In genomic region chr3:69695933-69696332, GRCh38 we compare ENCODE assay signal across 24 cellular contexts. TPM values are rescaled to one million over a fixed set of nuclear protein-coding genes. Genes with fewer than 3 reads are reported as not detected.
A peak's percentile ranks its signal among the peaks of the same experiment; 100 is the strongest.
DNase-seq lines count a peak whose midpoint lies in the region; ATAC-seq, FAIRE-seq and TF ChIP-seq lines count a peak whose summit lies in the region.
"Had no signal": no experiment of that assay in that cellular context is flagged by ENCODE, and none has a peak within 500 bp of the region (broad histone marks: within the 10 kb centered on the region; RNA-seq: fewer than 3 reads in every experiment).

No MANE protein-coding gene starts in this region.

- TF ChIP-seq CTCF in K562 (IDR thresholded peaks at IDR 0.05 in 2 of 3, conservative IDR thresholded peaks at IDR 0.05 in 1 of 3; ENCODE audit: insufficient read depth in 2 of 3, low read depth in 1 of 3, low read length in 3 of 3) = no peak

- H3K27me3 ChIP-seq in K562 (ENCODE audit: control insufficient read depth in 2 of 2, insufficient read depth in 2 of 2, low read length in 2 of 2) = no peaks in the 10 kb centered on the region
- H3K27me3 ChIP-seq: BE2C had no signal

- no peaks in the 10 kb centered on the region for H4K20me1 ChIP-seq in K562 (replicated peaks; ENCODE audit: control insufficient read depth, insufficient read depth, low read length)

- FAIRE-seq in K562 (lab: Jason Lieb, UNC) = no peak
- FAIRE-seq: A204.1, GM12891, GM18507, HTR-8/SVneo had no signal

- H3K9ac ChIP-seq in K562 (ENCODE audit: insufficient read depth in 1 of 2, low read depth in 2 of 2, low read length in 2 of 2) = no peak overlapping the region
- H3K9ac ChIP-seq: GM23248 had no signal

- H3K79me2 ChIP-seq in K562 (ENCODE audit: control insufficient read depth, insufficient read depth, low read length) = no peaks in the 10 kb centered on the region

- no peak for TF ChIP-seq EP300 in K562 (IDR thresholded peaks at IDR 0.05; ENCODE audit: low read length)

- H3K27ac ChIP-seq in K562 (ENCODE audit: extremely low read depth, low read depth, low read length) = no peak overlapping the region
- H3K27ac ChIP-seq: GM23248, HL-60 had no signal

- no peaks in the 10 kb centered on the region for H3K9me1 ChIP-seq in K562 (ENCODE audit: control insufficient read depth, insufficient read depth, low read length)

- no peak overlapping the region for H3K4me3 ChIP-seq in K562
- H3K4me3 ChIP-seq: GM23248 had no signal

- peaks cover 3 to 11% of the 10 kb centered on the region in 2 experiments; a peak in 3 of 5 replicates for H3K4me1 ChIP-seq in K562 (replicated peaks in 1 of 2; ENCODE audit: control insufficient read depth in 2 of 2, insufficient read depth in 2 of 2, low read length in 2 of 2)

- CTCF ChIA-PET in K562 (lab: Yijun Ruan, JAX; ENCODE audit: low intra/inter-chr PET ratio) = no interaction called here

- in situ Hi-C loops in K562 (cut with MboI) = loop anchor here (5.0 to 10.0 kb wide), 2 partner anchors 96 to 249 kb away; no protein-coding TSS in a partner anchor

- no peak for ATAC-seq in K562
- ATAC-seq in GM18498 (IDR thresholded peaks at IDR 0.05; ENCODE audit: unreplicated experiment) = no peak

- no peak overlapping the region for H3K4me2 ChIP-seq in K562 (ENCODE audit: insufficient read depth, low read length)

- POLR2A ChIA-PET in K562 (lab: Yijun Ruan, JAX) = interaction anchor here (1.7 kb wide), 1 partner anchor 38 kb away, joined by 4 read pairs; no protein-coding TSS in a partner anchor

- H3K36me3 ChIP-seq in K562 (ENCODE audit: control insufficient read depth, insufficient read depth, low read length) = no peaks in the 10 kb centered on the region
- H3K36me3 ChIP-seq: BE2C had no signal

- TF ChIP-seq RAD21 in K562 (CRISPR knock-in tag; conservative IDR thresholded peaks at IDR 0.05 in 1 of 2, IDR thresholded peaks at IDR 0.05 in 1 of 2) = no peak

- no TSS peak for BruUV-seq in K562 (replicated peaks; lab: Mats Ljungman, UMichigan)

- DNase-seq in M059J (ENCODE audit: low read depth) (peak; percentile 38), K562 (ENCODE audit: extremely low read depth in 1 of 4, low spot score in 3 of 4) (no peak), kidney tubule cell (ENCODE audit: low spot score) (peak; percentile 69), NCI-H128 (lab: John Stamatoyannopoulos, UW; ENCODE audit: unreplicated experiment) (no peak)
- no peak for DNase-seq in activated CD4-positive, alpha-beta T cell treated with anti-CD3 and anti-CD28 coated beads for 48 hours
- DNase-seq: ACHN; BE2C; C1 segment of cervical spinal cord; CD4-positive, CD25-positive, alpha-beta regulatory T cell; CD8-positive, alpha-beta memory T cell; COR-L47; DMS 273 treated with DMSO at 0.1 percent for 48 hours; DMS53; DND-41; GM23248; HCEC 1CT; HFFc6; IMR-90 had no signal

- H2AFZ ChIP-seq in K562 (ENCODE audit: low read depth, low read length) = peak overlapping the region; percentile 38; the same call in 1 of the 2 replicates
- H2AFZ ChIP-seq: GM23248 had no signal

- WGBS in K562 (ENCODE audit: insufficient coverage, low coverage, missing lambda C conversion rate) = 23% methylated on average over 4 of the region's 4 CpGs

- H3K9me3 ChIP-seq in K562 (replicated peaks; ENCODE audit: control insufficient read depth, insufficient read depth, low read depth, low read length) = no peaks in the 10 kb centered on the region
- H3K9me3 ChIP-seq: BE2C had no signal

- no peak for TF ChIP-seq POLR2A in K562 (conservative IDR thresholded peaks at IDR 0.05)

- intact Hi-C loops in K562 (cut with micrococcal nuclease) = no loop called here

TF ChIP-seq in K562, 482 proteins besides CTCF, POLR2A, EP300 and RAD21:
- TF ChIP-seq KDM1A (IDR thresholded peaks at IDR 0.05) (peak in 1 of 2 experiments; percentile 47; a peak in 1 of 4 replicates), ZFP36 (IDR thresholded peaks at IDR 0.05; ENCODE audit: low read depth, low read length, partially characterized antibody) (peak; percentile 78), BRD9 (IDR thresholded peaks at IDR 0.05; ENCODE audit: low read depth, partially characterized antibody) (no peak), TCF15 (CRISPR knock-in tag; IDR thresholded peaks at IDR 0.05) (no peak), POLR3A (IDR thresholded peaks at IDR 0.05; ENCODE audit: borderline replicate concordance, extremely low read depth, insufficient read depth, insufficient read length) (no peak), EWSR1 (IDR thresholded peaks at IDR 0.05; ENCODE audit: borderline replicate concordance, low read depth, partially characterized antibody) (no peak), ZNF655 (CRISPR knock-in tag; IDR thresholded peaks at IDR 0.05) (no peak), HMG20A (CRISPR knock-in tag; conservative IDR thresholded peaks at IDR 0.05) (no peak), ZNF507 (tag; conservative IDR thresholded peaks at IDR 0.05) (no peak), ZNF197 (CRISPR knock-in tag; IDR thresholded peaks at IDR 0.05; ENCODE audit: low read depth) (no peak), BCOR (IDR thresholded peaks at IDR 0.05) (peak; percentile 66; the same call in 1 of the 2 replicates), TCF7L2 (IDR thresholded peaks at IDR 0.05; ENCODE audit: low read depth, low read length) (no peak), RBM25 (IDR thresholded peaks at IDR 0.05; ENCODE audit: low read depth, low read length, severe bottlenecking) (peak; percentile 74), SRSF9 (IDR thresholded peaks at IDR 0.05; ENCODE audit: borderline replicate concordance, low read depth, low read length) (no peak)

RNA-seq across cellular contexts. Expression of gene MITF, which starts 43.3 kb away (rescaled TPM):
- total RNA-seq in M059J (2014; rRNA removed; shearing (Covaris generic)) = 6.3 and 11.7 TPM in 2 replicates
- total RNA-seq in K562 (2011; cell fraction: chromatin; rRNA removed; ENCODE audit: low replicate concordance) = 14.1 and 25.5 TPM in 2 replicates
- total RNA-seq in K562 (2011; cell fraction: nucleolus; rRNA removed) = 10.0 and 11.2 TPM in 2 replicates
- 19.1 and 23.1 TPM in 2 replicates for total RNA-seq in K562 (2011; cell fraction: nucleoplasm; rRNA removed)
- total RNA-seq in K562 (2014; rRNA removed) (11.5 and 17.6 TPM in 2 replicates), K562 (2014; rRNA removed; fragmentation: Illumina TruSeq; extraction: Trizol) (11.1 and 13.5 TPM in 2 replicates), K562 (2015; rRNA removed; fragmentation: Illumina TruSeq; extraction: Trizol) (13.4 and 14.2 TPM in 2 replicates), K562 (2021) (14.6 and 16.5 TPM in 2 replicates)
- polyA plus RNA-seq in K562 (2011; rRNA removed) (9.7 and 10.1 TPM in 2 replicates), K562 (2014; fragmentation: Illumina TruSeq; extraction: Trizol) (10.7 and 14.9 TPM in 2 replicates), K562 (2014; fragmentation: Nextera tagmentation; extraction: Ambion mirVana) (1 to 10 TPM; 5.6 to 9.0 TPM), K562 (2014; rRNA removed) (8.4 and 8.7 TPM in 2 replicates)
- polyA plus RNA-seq in K562 (2011; cell fraction: cytosol; rRNA removed) = 9.3 and 11.5 TPM in 2 replicates
- 11.0 and 11.4 TPM in 2 replicates for polyA plus RNA-seq in K562 (2011; cell fraction: nucleus; rRNA removed)
- polyA plus RNA-seq in K562 (2012) = 7.4 and 9.4 TPM in 2 replicates
- polyA minus RNA-seq in K562 (2011; rRNA and poly(A)+ RNA removed) = 32.4 and 33.9 TPM in 2 replicates
- 11.4 and 11.9 TPM in 2 replicates for polyA minus RNA-seq in K562 (2011; cell fraction: cytosol; rRNA and poly(A)+ RNA removed)
- 21.8 and 42.0 TPM in 2 replicates for polyA minus RNA-seq in K562 (2011; cell fraction: nucleus; rRNA and poly(A)+ RNA removed)
- polyA plus RNA-seq: CD4-positive, CD25-positive, alpha-beta regulatory T cell; CD8-positive, alpha-beta memory T cell had no signal

Comparison
In these comparisons a context has a peak if more than half of its experiments do, and no peak if none do; other contexts are left out.
1. DNase-seq: peak in M059J (single experiment) and kidney tubule cell (single experiment); none in K562 (0 of 4), NCI-H128 (single experiment) and activated CD4-positive, alpha-beta T cell treated with anti-CD3 and anti-CD28 coated beads for 48 hours (single experiment).